In the genomic region with DNA sequence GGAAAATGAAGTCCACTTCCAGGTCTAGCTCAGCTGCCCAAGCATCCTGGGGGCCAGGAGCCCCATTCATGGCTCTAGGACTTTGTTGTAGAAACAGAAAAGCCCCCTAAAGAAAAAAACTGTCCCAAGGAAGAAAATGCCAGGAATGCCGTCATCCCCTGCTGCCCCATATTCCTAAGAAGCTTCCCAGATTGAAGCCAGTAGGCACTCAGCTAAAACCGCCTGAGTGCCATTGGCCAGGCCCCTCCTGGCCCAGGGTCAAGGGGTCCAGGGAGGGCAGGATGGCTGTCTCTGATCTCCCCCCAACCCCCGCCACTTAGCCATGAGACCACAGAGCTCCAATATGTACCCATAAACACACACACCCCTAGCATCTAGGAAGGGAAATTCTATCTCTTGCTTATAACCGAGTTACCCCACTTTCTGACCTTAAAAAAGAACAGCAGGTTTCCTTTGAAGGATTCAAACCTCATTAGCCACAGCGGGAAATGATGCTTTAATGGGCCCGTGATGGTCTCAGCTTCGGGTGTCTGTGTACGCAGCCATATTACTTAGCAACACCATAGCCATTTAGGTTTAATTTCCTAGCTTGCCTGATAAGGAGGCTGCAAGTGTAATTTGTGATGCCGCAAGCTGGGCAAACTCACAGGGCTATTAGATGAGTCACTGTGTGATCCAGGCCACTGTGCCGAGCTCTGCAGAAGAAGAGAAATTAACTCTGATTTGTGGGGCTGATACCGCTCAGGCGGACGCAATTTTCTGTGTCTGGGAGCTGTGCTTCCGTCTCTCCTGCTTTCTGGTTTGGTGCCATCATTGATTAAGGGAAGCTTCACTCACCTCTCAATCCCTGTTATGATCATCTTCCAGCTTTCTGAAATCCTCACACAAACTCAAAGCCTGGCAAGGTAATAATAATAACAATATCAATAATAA, we compare ENCODE assay signal across 9 cellular contexts.
DNase-seq lines count a peak whose midpoint lies in the region; ATAC-seq and TF ChIP-seq lines count a peak whose summit lies in the region.
"Had no signal": no experiment of that assay in that cellular context is flagged by ENCODE, and none has a peak within 500 bp of the region (broad histone marks: within the 10 kb centered on the region; RNA-seq: fewer than 3 reads in every experiment).

No MANE protein-coding gene starts in this region.

- no peak overlapping the region for H3K4me3 Mint-ChIP-seq in stimulated activated naive CD8-positive, alpha-beta T cell treated with anti-CD3 and anti-CD28 coated beads, Interleukin-15, amount 100 ng/mL, for 72 hours
- H3K4me3 Mint-ChIP-seq in activated T-cell treated with anti-CD3 and anti-CD28 coated beads, Interleukin-2, amount 50 U/mL, for 24 hours: no peak overlapping the region

- peak overlapping the region in 1 of 2 donors; percentile 37 for H3K27ac Mint-ChIP-seq in stimulated activated naive CD8-positive, alpha-beta T cell treated with anti-CD3 and anti-CD28 coated beads, Interleukin-15, amount 100 ng/mL, for 72 hours
- no peak overlapping the region for H3K27ac Mint-ChIP-seq in activated T-cell treated with anti-CD3 and anti-CD28 coated beads, Interleukin-2, amount 50 U/mL, for 24 hours

- TF ChIP-seq CTCF in AG09319 (IDR thresholded peaks at IDR 0.05; ENCODE audit: low read depth, low read length): no peak

- peak; percentile 59 for DNase-seq in AG09319 (ENCODE audit: extremely low read depth, low read depth)
- DNase-seq in LHCN-M2 (ENCODE audit: low read depth): peak; percentile 66
- peak; percentile 22 for DNase-seq in kidney glomerular epithelial cell (lab: John Stamatoyannopoulos, UW)
- DNase-seq in stimulated activated naive CD8-positive, alpha-beta T cell treated with anti-CD3 and anti-CD28 coated beads, Interleukin-15, amount 100 ng/mL, for 72 hours: no peak
- DNase-seq in activated T-cell treated with anti-CD3 and anti-CD28 coated beads, Interleukin-2, amount 50 U/mL, for 24 hours: no peak
- no peak for DNase-seq in GOT3 (lab: John Stamatoyannopoulos, UW)
- DNase-seq: Karpas-422 had no signal

- ATAC-seq in SK-N-SH treated with all-trans-retinoic acid at 6 μM for 48 hours (peak; percentile 98), GM18909 (IDR thresholded peaks at IDR 0.05; ENCODE audit: poor library complexity, unreplicated experiment) (no peak)
- no peak for ATAC-seq in stimulated activated naive CD8-positive, alpha-beta T cell treated with anti-CD3 and anti-CD28 coated beads, Interleukin-15, amount 100 ng/mL, for 72 hours

- H3K4me1 Mint-ChIP-seq in stimulated activated naive CD8-positive, alpha-beta T cell treated with anti-CD3 and anti-CD28 coated beads, Interleukin-15, amount 100 ng/mL, for 72 hours: no peaks in the 10 kb centered on the region
- H3K4me1 Mint-ChIP-seq in activated T-cell treated with anti-CD3 and anti-CD28 coated beads, Interleukin-2, amount 50 U/mL, for 24 hours (ENCODE audit: low read depth): no peaks in the 10 kb centered on the region

- no peaks in the 10 kb centered on the region for H3K36me3 Mint-ChIP-seq in activated T-cell treated with anti-CD3 and anti-CD28 coated beads, Interleukin-2, amount 50 U/mL, for 24 hours (ENCODE audit: low read depth)

- peaks cover 19% of the 10 kb centered on the region for H3K27me3 Mint-ChIP-seq in stimulated activated naive CD8-positive, alpha-beta T cell treated with anti-CD3 and anti-CD28 coated beads, Interleukin-15, amount 100 ng/mL, for 72 hours
- no peaks in the 10 kb centered on the region for H3K27me3 Mint-ChIP-seq in activated T-cell treated with anti-CD3 and anti-CD28 coated beads, Interleukin-2, amount 50 U/mL, for 24 hours

- H3K9me3 Mint-ChIP-seq in stimulated activated naive CD8-positive, alpha-beta T cell treated with anti-CD3 and anti-CD28 coated beads, Interleukin-15, amount 100 ng/mL, for 72 hours: peaks cover 0 to under 1% of the 10 kb centered on the region in 2 donors
- H3K9me3 Mint-ChIP-seq in activated T-cell treated with anti-CD3 and anti-CD28 coated beads, Interleukin-2, amount 50 U/mL, for 24 hours: no peaks in the 10 kb centered on the region

TF ChIP-seq in SK-N-SH treated with all-trans-retinoic acid at 6 μM for 48 hours, 23 proteins besides CTCF, POLR2A, EP300 and RAD21:
- TF ChIP-seq SNAI2 (CRISPR knock-in tag; IDR thresholded peaks at IDR 0.05) (no peak), ISL1 (CRISPR knock-in tag; IDR thresholded peaks at IDR 0.05) (peak; percentile 96), ZFP3 (CRISPR knock-in tag; IDR thresholded peaks at IDR 0.05) (peak; percentile 68; the same call in 1 of the 2 replicates), CSDC2 (CRISPR knock-in tag; IDR thresholded peaks at IDR 0.05) (no peak), GLIS3 (CRISPR knock-in tag; IDR thresholded peaks at IDR 0.05) (peak; percentile 75), BACH2 (CRISPR knock-in tag; IDR thresholded peaks at IDR 0.05; ENCODE audit: borderline replicate concordance) (no peak), TCF4 (CRISPR knock-in tag; IDR thresholded peaks at IDR 0.05; ENCODE audit: borderline replicate concordance) (peak; percentile 92; the same call in 1 of the 2 replicates)
- TF ChIP-seq, protein P1, sequence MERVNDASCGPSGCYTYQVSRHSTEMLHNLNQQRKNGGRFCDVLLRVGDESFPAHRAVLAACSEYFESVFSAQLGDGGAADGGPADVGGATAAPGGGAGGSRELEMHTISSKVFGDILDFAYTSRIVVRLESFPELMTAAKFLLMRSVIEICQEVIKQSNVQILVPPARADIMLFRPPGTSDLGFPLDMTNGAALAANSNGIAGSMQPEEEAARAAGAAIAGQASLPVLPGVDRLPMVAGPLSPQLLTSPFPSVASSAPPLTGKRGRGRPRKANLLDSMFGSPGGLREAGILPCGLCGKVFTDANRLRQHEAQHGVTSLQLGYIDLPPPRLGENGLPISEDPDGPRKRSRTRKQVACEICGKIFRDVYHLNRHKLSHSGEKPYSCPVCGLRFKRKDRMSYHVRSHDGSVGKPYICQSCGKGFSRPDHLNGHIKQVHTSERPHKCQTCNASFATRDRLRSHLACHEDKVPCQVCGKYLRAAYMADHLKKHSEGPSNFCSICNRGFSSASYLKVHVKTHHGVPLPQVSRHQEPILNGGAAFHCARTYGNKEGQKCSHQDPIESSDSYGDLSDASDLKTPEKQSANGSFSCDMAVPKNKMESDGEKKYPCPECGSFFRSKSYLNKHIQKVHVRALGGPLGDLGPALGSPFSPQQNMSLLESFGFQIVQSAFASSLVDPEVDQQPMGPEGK (CRISPR knock-in tag; IDR thresholded peaks at IDR 0.05; ENCODE audit: borderline replicate concordance): peak; percentile 25; the same call in 1 of the 2 replicates
- TF ChIP-seq, protein P2, sequence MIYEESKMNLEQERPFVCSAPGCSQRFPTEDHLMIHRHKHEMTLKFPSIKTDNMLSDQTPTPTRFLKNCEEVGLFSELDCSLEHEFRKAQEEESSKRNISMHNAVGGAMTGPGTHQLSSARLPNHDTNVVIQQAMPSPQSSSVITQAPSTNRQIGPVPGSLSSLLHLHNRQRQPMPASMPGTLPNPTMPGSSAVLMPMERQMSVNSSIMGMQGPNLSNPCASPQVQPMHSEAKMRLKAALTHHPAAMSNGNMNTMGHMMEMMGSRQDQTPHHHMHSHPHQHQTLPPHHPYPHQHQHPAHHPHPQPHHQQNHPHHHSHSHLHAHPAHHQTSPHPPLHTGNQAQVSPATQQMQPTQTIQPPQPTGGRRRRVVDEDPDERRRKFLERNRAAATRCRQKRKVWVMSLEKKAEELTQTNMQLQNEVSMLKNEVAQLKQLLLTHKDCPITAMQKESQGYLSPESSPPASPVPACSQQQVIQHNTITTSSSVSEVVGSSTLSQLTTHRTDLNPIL (CRISPR knock-in tag; IDR thresholded peaks at IDR 0.05; ENCODE audit: low read depth): peak; percentile 46; the same call in 1 of the 2 replicates
- TF ChIP-seq, protein P3, sequence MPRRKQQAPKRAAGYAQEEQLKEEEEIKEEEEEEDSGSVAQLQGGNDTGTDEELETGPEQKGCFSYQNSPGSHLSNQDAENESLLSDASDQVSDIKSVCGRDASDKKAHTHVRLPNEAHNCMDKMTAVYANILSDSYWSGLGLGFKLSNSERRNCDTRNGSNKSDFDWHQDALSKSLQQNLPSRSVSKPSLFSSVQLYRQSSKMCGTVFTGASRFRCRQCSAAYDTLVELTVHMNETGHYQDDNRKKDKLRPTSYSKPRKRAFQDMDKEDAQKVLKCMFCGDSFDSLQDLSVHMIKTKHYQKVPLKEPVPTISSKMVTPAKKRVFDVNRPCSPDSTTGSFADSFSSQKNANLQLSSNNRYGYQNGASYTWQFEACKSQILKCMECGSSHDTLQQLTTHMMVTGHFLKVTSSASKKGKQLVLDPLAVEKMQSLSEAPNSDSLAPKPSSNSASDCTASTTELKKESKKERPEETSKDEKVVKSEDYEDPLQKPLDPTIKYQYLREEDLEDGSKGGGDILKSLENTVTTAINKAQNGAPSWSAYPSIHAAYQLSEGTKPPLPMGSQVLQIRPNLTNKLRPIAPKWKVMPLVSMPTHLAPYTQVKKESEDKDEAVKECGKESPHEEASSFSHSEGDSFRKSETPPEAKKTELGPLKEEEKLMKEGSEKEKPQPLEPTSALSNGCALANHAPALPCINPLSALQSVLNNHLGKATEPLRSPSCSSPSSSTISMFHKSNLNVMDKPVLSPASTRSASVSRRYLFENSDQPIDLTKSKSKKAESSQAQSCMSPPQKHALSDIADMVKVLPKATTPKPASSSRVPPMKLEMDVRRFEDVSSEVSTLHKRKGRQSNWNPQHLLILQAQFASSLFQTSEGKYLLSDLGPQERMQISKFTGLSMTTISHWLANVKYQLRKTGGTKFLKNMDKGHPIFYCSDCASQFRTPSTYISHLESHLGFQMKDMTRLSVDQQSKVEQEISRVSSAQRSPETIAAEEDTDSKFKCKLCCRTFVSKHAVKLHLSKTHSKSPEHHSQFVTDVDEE (CRISPR knock-in tag; IDR thresholded peaks at IDR 0.05): peak; percentile 89
- TF ChIP-seq, protein P4, sequence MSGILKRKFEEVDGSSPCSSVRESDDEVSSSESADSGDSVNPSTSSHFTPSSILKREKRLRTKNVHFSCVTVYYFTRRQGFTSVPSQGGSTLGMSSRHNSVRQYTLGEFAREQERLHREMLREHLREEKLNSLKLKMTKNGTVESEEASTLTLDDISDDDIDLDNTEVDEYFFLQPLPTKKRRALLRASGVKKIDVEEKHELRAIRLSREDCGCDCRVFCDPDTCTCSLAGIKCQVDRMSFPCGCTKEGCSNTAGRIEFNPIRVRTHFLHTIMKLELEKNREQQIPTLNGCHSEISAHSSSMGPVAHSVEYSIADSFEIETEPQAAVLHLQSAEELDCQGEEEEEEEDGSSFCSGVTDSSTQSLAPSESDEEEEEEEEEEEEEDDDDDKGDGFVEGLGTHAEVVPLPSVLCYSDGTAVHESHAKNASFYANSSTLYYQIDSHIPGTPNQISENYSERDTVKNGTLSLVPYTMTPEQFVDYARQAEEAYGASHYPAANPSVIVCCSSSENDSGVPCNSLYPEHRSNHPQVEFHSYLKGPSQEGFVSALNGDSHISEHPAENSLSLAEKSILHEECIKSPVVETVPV (CRISPR knock-in tag; IDR thresholded peaks at IDR 0.05): peak; percentile 73; the same call in 1 of the 2 replicates

Comparison
In these comparisons a context has a peak if more than half of its experiments do, and no peak if none do; other contexts are left out.
1. DNase-seq: peak in AG09319 (single experiment), LHCN-M2 (single experiment) and kidney glomerular epithelial cell (single experiment); none in stimulated activated naive CD8-positive, alpha-beta T cell treated with anti-CD3 and anti-CD28 coated beads, Interleukin-15, amount 100 ng/mL, for 72 hours (0 of 2), activated T-cell treated with anti-CD3 and anti-CD28 coated beads, Interleukin-2, amount 50 U/mL, for 24 hours (single experiment) and GOT3 (single experiment).